In the genomic region with DNA sequence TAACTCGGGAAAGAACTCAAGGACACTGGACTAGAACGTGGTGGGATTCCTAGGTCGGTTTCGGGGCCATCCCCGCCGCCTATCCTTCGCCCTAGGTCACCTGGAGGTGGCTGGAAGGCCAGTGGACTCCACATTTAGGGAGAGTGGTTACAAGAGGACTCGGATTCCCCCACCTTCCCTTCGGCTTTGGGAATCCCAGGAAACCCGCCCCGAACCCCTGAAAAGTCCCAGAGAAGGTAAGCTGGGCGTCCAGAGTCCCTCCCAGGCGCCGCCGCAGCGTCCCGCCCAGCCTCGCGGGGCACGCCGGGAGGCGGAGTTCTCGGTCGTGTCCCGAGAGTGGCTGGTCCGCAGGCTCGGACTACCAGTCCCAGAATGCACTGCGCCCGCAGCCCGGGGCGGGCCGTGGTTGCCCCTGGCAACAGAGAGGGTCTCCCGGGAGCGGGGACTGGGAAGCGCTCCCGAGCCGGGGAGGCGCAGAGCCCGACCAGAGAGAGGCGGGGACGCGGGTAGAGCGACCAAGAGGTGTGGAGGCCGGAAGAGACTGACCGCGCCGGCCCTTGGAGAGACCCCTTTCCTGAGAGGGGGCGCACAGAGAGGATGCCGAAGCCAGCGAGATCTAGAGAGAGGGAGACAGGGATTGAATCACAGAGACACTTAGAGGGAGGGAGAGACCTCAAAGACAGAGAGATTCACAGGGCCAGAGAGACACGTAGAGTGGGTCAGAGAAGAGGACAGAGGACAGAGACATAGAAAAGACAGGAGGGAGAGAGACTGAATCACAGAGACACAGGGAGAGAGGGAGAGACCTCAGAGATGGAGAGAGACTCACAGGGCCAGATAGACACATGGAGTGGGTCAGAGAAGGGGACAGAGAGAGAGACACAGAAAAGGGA, we compare ENCODE assay signal across 1 cellular context.
TF ChIP-seq lines count a peak whose summit lies in the region.

No MANE protein-coding gene starts in this region.

TF ChIP-seq in K562, 482 proteins besides CTCF, POLR2A, EP300 and RAD21 (continued from another document and continues in another):
- TF ChIP-seq SAP30 (IDR thresholded peaks at IDR 0.05; ENCODE audit: borderline replicate concordance, insufficient read depth, low read depth, low read length, poor library complexity, severe bottlenecking) (no peak), MYBL2 (IDR thresholded peaks at IDR 0.05; ENCODE audit: low read depth) (no peak), MYBL2 (CRISPR knock-in tag; IDR thresholded peaks at IDR 0.05; ENCODE audit: borderline replicate concordance) (no peak), KAT2B (IDR thresholded peaks at IDR 0.05; ENCODE audit: low read depth, low read length) (no peak), SRF (CRISPR knock-in tag; IDR thresholded peaks at IDR 0.05) (no peak), CCAR2 (IDR thresholded peaks at IDR 0.05; ENCODE audit: low read depth, low read length) (no peak), ZKSCAN3 (CRISPR knock-in tag; IDR thresholded peaks at IDR 0.05) (no peak), ILK (tag; IDR thresholded peaks at IDR 0.05; ENCODE audit: borderline replicate concordance, low read depth) (no peak), KDM2B (CRISPR knock-in tag; IDR thresholded peaks at IDR 0.05) (no peak), ZNF584 (CRISPR knock-in tag; IDR thresholded peaks at IDR 0.05; ENCODE audit: low read depth) (0 out of 2 replicates have a peak, but pooled peaks have one; percentile 25), ZNF12 (CRISPR knock-in tag; IDR thresholded peaks at IDR 0.05) (no peak), PHF8 (IDR thresholded peaks at IDR 0.05; ENCODE audit: borderline replicate concordance, low read length) (no peak; the same call in 1 of the 2 replicates), ZFP36 (IDR thresholded peaks at IDR 0.05; ENCODE audit: low read depth, low read length, partially characterized antibody) (no peak), RBM22 (IDR thresholded peaks at IDR 0.05; ENCODE audit: low read depth, low read length, poor library complexity, severe bottlenecking) (peak; percentile 96), ZNF707 (CRISPR knock-in tag; conservative IDR thresholded peaks at IDR 0.05) (no peak), DPF2 (IDR thresholded peaks at IDR 0.05) (no peak), POLR2G (IDR thresholded peaks at IDR 0.05; ENCODE audit: low read depth, low read length) (peak; percentile 63), MCM3 (IDR thresholded peaks at IDR 0.05) (no peak), ZNF445 (CRISPR knock-in tag; IDR thresholded peaks at IDR 0.05; ENCODE audit: low read depth) (no peak), ZBTB34 (CRISPR knock-in tag; IDR thresholded peaks at IDR 0.05) (no peak), ZNF507 (tag; conservative IDR thresholded peaks at IDR 0.05) (no peak), SREBF2 (CRISPR knock-in tag; IDR thresholded peaks at IDR 0.05) (no peak), ZNF197 (CRISPR knock-in tag; IDR thresholded peaks at IDR 0.05; ENCODE audit: low read depth) (0 out of 2 replicates have a peak, but pooled peaks have one; percentile 64), MXI1 (IDR thresholded peaks at IDR 0.05; ENCODE audit: low read depth, low read length) (peak; percentile 62; the same call in 1 of the 2 replicates), STAT6 (CRISPR knock-in tag; IDR thresholded peaks at IDR 0.05) (no peak), RAD51 (IDR thresholded peaks at IDR 0.05; ENCODE audit: borderline replicate concordance, low read depth) (no peak), ZSCAN29 (IDR thresholded peaks at IDR 0.05) (no peak), GTF2B (IDR thresholded peaks at IDR 0.05; ENCODE audit: extremely low read depth, insufficient read length) (no peak), GABPB2 (CRISPR knock-in tag; conservative IDR thresholded peaks at IDR 0.05) (no peak), HDGF (IDR thresholded peaks at IDR 0.05) (no peak), PKNOX1 (IDR thresholded peaks at IDR 0.05) (no peak), PTBP1 (IDR thresholded peaks at IDR 0.05; ENCODE audit: low read depth, low read length) (no peak), TAL1 (IDR thresholded peaks at IDR 0.05) (no peak), ELF1 (tag; IDR thresholded peaks at IDR 0.05) (0 out of 2 replicates have a peak, but pooled peaks have one; percentile 34), IFI16 (CRISPR knock-in tag; IDR thresholded peaks at IDR 0.05) (no peak), ZBTB8A (IDR thresholded peaks at IDR 0.05; ENCODE audit: partially characterized antibody) (no peak), ZC3H11A (IDR thresholded peaks at IDR 0.05; ENCODE audit: low read depth, low read length) (no peak), RBBP5 (IDR thresholded peaks at IDR 0.05; ENCODE audit: borderline replicate concordance, insufficient read depth, low read length, poor library complexity, severe bottlenecking) (no peak), CBFB (CRISPR knock-in tag; IDR thresholded peaks at IDR 0.05) (no peak), HDAC6 (IDR thresholded peaks at IDR 0.05; ENCODE audit: low read depth, low read length) (no peak), HINFP (tag; conservative IDR thresholded peaks at IDR 0.05; ENCODE audit: low read depth) (no peak), RFX1 (IDR thresholded peaks at IDR 0.05) (peak; percentile 99), ZFPM2 (CRISPR knock-in tag; IDR thresholded peaks at IDR 0.05) (no peak), ESRRA (IDR thresholded peaks at IDR 0.05; ENCODE audit: borderline replicate concordance, low read depth) (peak; percentile 30; the same call in 1 of the 2 replicates), ATF1 (CRISPR knock-in tag; IDR thresholded peaks at IDR 0.05) (no peak), ATF1 (tag; IDR thresholded peaks at IDR 0.05) (peak; percentile 36), ZBTB7A (IDR thresholded peaks at IDR 0.05; ENCODE audit: borderline replicate concordance, control insufficient read depth, low read depth, low read length) (peak; percentile 16; the same call in 1 of the 2 replicates), HDAC8 (tag; IDR thresholded peaks at IDR 0.05) (no peak), SMAD3 (CRISPR knock-in tag; conservative IDR thresholded peaks at IDR 0.05) (no peak), SP1 (CRISPR knock-in tag; IDR thresholded peaks at IDR 0.05) (peak; percentile 80), ZNF764 (CRISPR knock-in tag; IDR thresholded peaks at IDR 0.05; ENCODE audit: low read depth) (no peak), DMBX1 (CRISPR knock-in tag; IDR thresholded peaks at IDR 0.05; ENCODE audit: borderline replicate concordance) (no peak), ZZZ3 (IDR thresholded peaks at IDR 0.05) (no peak), ZNF696 (CRISPR knock-in tag; conservative IDR thresholded peaks at IDR 0.05) (no peak), EP400 (IDR thresholded peaks at IDR 0.05) (no peak), EGR1 (conservative IDR thresholded peaks at IDR 0.05) (no peak)
- TF ChIP-seq, protein P1, sequence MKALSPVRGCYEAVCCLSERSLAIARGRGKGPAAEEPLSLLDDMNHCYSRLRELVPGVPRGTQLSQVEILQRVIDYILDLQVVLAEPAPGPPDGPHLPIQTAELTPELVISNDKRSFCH (CRISPR knock-in tag; IDR thresholded peaks at IDR 0.05), result no peak
- TF ChIP-seq, protein P1 (tag; IDR thresholded peaks at IDR 0.05), result no peak
- TF ChIP-seq, protein P2, sequence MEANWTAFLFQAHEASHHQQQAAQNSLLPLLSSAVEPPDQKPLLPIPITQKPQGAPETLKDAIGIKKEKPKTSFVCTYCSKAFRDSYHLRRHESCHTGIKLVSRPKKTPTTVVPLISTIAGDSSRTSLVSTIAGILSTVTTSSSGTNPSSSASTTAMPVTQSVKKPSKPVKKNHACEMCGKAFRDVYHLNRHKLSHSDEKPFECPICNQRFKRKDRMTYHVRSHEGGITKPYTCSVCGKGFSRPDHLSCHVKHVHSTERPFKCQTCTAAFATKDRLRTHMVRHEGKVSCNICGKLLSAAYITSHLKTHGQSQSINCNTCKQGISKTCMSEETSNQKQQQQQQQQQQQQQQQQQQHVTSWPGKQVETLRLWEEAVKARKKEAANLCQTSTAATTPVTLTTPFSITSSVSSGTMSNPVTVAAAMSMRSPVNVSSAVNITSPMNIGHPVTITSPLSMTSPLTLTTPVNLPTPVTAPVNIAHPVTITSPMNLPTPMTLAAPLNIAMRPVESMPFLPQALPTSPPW (CRISPR knock-in tag; IDR thresholded peaks at IDR 0.05), result peak; percentile 50; the same call in 1 of the 2 replicates
- TF ChIP-seq, protein P3, sequence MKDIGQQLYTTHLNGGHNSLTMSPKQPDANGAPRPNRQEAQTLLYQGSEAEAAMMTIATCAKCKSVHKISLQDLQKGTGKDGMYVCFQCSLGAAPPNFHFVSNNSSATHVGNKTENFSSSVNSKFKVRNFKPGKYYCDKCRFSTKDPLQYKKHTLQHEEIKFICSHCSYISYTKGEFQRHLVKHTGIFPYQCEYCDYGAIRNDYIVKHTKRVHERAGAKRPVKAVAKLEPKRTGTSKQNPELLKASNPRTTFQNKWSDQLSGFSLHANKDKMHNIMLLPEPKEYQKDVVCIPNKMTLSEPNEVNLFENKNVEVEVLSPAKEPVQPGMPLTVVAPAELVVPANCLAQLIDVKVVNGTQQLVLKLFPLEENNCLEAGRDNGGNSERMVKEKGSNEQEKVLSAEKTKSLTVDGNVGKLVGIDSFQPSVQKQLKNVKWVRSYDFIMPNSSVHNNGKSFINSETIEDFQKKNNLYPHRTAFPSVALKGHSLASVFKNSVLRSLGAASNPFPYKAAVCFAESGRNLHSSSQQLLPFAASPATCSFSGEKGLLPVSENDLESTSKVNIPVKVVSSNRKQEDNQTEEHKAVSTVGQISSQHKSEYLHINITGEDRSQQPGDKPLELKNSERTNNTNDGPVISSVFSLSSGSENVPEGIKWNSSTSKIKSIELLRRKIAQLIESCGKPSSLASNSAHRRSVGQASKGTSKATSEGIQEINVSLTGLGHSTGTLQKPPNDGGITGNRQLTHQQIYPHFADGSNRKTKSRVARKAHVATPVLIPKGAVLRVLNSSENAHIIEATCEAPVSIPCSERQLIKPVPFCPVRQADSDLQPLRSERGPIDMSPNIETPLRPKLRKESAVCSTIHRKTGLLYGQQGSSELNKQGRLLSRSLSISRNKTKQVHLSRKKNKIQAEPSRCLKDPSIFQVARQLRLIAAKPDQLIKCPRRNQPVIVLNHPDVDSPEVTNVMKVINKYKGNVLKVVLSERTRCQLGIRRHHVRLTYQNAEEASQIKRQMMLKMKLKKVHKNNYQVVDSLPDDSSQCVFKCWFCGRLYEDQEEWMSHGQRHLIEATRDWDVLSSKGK (CRISPR knock-in tag; IDR thresholded peaks at IDR 0.05), result no peak
